24 cellular contexts compared by ENCODE assay signal in the genomic region with DNA sequence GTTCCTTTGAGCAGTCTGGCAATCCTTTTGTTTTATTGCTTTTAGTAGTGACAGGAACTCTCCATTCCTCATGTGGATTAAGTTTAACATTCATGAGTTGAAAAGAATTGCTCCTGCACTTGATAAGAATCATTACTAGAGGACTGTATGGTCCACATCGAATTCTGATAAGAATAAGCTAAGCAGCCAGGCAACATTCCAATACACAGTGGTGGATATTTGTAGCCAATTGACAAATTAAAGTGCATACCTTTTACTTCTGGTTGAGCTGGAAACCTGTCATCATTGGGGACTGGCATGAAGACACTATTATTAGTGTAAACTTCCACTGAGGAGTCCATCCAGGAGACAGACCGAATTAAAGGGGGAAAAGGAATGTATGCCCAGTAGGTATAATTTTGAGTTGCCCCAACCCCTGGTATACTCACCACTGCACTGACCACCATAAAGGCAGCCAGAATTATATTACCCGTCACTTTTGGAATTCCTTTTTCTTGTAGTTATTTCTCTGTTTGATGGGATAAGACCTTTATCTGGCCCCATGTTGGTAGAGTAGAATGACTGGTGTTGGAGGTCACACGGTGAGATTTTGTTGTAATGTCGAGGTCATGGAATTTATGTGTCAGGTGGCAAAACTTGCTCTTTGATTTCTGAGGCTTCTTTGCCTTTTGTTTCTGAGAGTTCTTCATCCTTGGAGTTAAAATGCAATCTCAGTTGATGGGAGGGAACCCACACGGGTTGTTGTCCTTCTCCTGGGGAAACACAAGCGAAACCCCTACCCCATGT.
DNase-seq lines count a peak whose midpoint lies in the region; ATAC-seq and TF ChIP-seq lines count a peak whose summit lies in the region.
"Had no signal": no experiment of that assay in that cellular context is flagged by ENCODE, and none has a peak within 500 bp of the region (broad histone marks: within the 10 kb centered on the region; RNA-seq: fewer than 3 reads in every experiment).

No MANE protein-coding gene starts in this region.

- no peaks in the 10 kb centered on the region for H4K20me1 ChIP-seq in osteoblast (ENCODE audit: insufficient read depth, low read length)

- H3K36me3 Mint-ChIP-seq in activated naive CD8-positive, alpha-beta T cell treated with anti-CD3 and anti-CD28 coated beads, Interleukin-2, amount 50 U/mL, for 24 hours (ENCODE audit: low read depth), result no peaks in the 10 kb centered on the region
- H3K36me3 Mint-ChIP-seq in activated naive CD8-positive, alpha-beta T cell treated with anti-CD3 and anti-CD28 coated beads for 36 hours, result no peaks in the 10 kb centered on the region
- H3K36me3 Mint-ChIP-seq in activated T-helper 2 cell treated with anti-CD3 and anti-CD28 coated beads, Interferon-gamma antibody, Interleukin-2, Interleukin-4, amounts not matched to agents 10 μg/mL and 5 μg/mL and 100 μg/mL, durations not matched to agents 14 hours and 24 hours and 36 hours (ENCODE audit: low read depth), result no peaks in the 10 kb centered on the region
- H3K36me3 Mint-ChIP-seq: CD4-positive, alpha-beta memory T cell had no signal

- H3K9me3 Mint-ChIP-seq in activated naive CD8-positive, alpha-beta T cell treated with anti-CD3 and anti-CD28 coated beads, Interleukin-2, amount 50 U/mL, for 24 hours, result no peaks in the 10 kb centered on the region
- H3K9me3 Mint-ChIP-seq in activated naive CD8-positive, alpha-beta T cell treated with anti-CD3 and anti-CD28 coated beads for 36 hours, result no peaks in the 10 kb centered on the region
- no peaks in the 10 kb centered on the region for H3K9me3 Mint-ChIP-seq in activated T-helper 2 cell treated with anti-CD3 and anti-CD28 coated beads, Interferon-gamma antibody, Interleukin-2, Interleukin-4, amounts not matched to agents 10 μg/mL and 5 μg/mL and 100 μg/mL, durations not matched to agents 14 hours and 24 hours and 36 hours
- H3K9me3 Mint-ChIP-seq: CD4-positive, alpha-beta memory T cell had no signal

- ATAC-seq in activated naive CD8-positive, alpha-beta T cell treated with anti-CD3 and anti-CD28 coated beads, Interleukin-2, amount 50 U/mL, for 24 hours, result no peak
- ATAC-seq: GM12878 had no signal

- no peaks in the 10 kb centered on the region for H3K9me3 ChIP-seq in osteoblast (ENCODE audit: low read depth, low read length)

- H3K36me3 ChIP-seq in osteoblast (ENCODE audit: insufficient read depth, low read length), result no peaks in the 10 kb centered on the region

- peak overlapping the region; percentile 38 for H3K27ac ChIP-seq in osteoblast (ENCODE audit: low read depth, low read length)
- H3K27ac ChIP-seq: RWPE1 had no signal

- TF ChIP-seq CTCF in osteoblast (IDR thresholded peaks at IDR 0.05; ENCODE audit: extremely low read depth, low read depth, low read length), result no peak

- no peak overlapping the region for H2AFZ ChIP-seq in osteoblast (ENCODE audit: low read length)

- DNase-seq in activated naive CD8-positive, alpha-beta T cell treated with anti-CD3 and anti-CD28 coated beads, Interleukin-2, amount 50 U/mL, for 24 hours, result no peak
- DNase-seq in activated naive CD8-positive, alpha-beta T cell treated with anti-CD3 and anti-CD28 coated beads for 36 hours, result no peak
- DNase-seq in activated T-helper 2 cell treated with anti-CD3 and anti-CD28 coated beads, Interferon-gamma antibody, Interleukin-2, Interleukin-4, amounts not matched to agents 10 μg/mL and 5 μg/mL and 100 μg/mL, durations not matched to agents 14 hours and 24 hours and 36 hours (ENCODE audit: low spot score), result no peak
- DNase-seq in osteoblast (ENCODE audit: insufficient read length, low spot score, missing footprints) (no peak), NCI-H1105 treated with DMSO at 0.1 percent for 48 hours (lab: John Stamatoyannopoulos, UW) (no peak), RKO (ENCODE audit: low spot score) (no peak), activated gamma-delta T cell (lab: John Stamatoyannopoulos, UW) (no peak)
- DNase-seq: C1 segment of cervical spinal cord; CD4-positive, alpha-beta memory T cell; COR-L47; GDM1; HCEC 1CT; Karpas-422; NCI-H1092; NCI-H1436; NCI-H187; NCI-H2081 treated with DMSO at 0.1 percent for 48 hours; NCI-H2171; NCI-H226; NCI-H510A; NCI-H69; SHP77 had no signal

- peak overlapping the region; percentile 36 for H3K27ac Mint-ChIP-seq in activated naive CD8-positive, alpha-beta T cell treated with anti-CD3 and anti-CD28 coated beads, Interleukin-2, amount 50 U/mL, for 24 hours
- no peak overlapping the region for H3K27ac Mint-ChIP-seq in activated naive CD8-positive, alpha-beta T cell treated with anti-CD3 and anti-CD28 coated beads for 36 hours
- peak overlapping the region; percentile 69 for H3K27ac Mint-ChIP-seq in activated T-helper 2 cell treated with anti-CD3 and anti-CD28 coated beads, Interferon-gamma antibody, Interleukin-2, Interleukin-4, amounts not matched to agents 10 μg/mL and 5 μg/mL and 100 μg/mL, durations not matched to agents 14 hours and 24 hours and 36 hours
- H3K27ac Mint-ChIP-seq: CD4-positive, alpha-beta memory T cell had no signal

- H3K79me2 ChIP-seq in osteoblast (ENCODE audit: insufficient read depth, low read length), result no peaks in the 10 kb centered on the region

- peaks cover 17% of the 10 kb centered on the region for H3K4me1 Mint-ChIP-seq in activated naive CD8-positive, alpha-beta T cell treated with anti-CD3 and anti-CD28 coated beads, Interleukin-2, amount 50 U/mL, for 24 hours
- H3K4me1 Mint-ChIP-seq in activated naive CD8-positive, alpha-beta T cell treated with anti-CD3 and anti-CD28 coated beads for 36 hours, result peaks cover 15% of the 10 kb centered on the region
- H3K4me1 Mint-ChIP-seq in activated T-helper 2 cell treated with anti-CD3 and anti-CD28 coated beads, Interferon-gamma antibody, Interleukin-2, Interleukin-4, amounts not matched to agents 10 μg/mL and 5 μg/mL and 100 μg/mL, durations not matched to agents 14 hours and 24 hours and 36 hours (ENCODE audit: low read depth), result peaks cover 23% of the 10 kb centered on the region

- H3K4me1 ChIP-seq in osteoblast (ENCODE audit: insufficient read depth, low read length), result peaks cover 15% of the 10 kb centered on the region

- no peak overlapping the region for H3K4me3 Mint-ChIP-seq in activated naive CD8-positive, alpha-beta T cell treated with anti-CD3 and anti-CD28 coated beads, Interleukin-2, amount 50 U/mL, for 24 hours
- no peak overlapping the region for H3K4me3 Mint-ChIP-seq in activated naive CD8-positive, alpha-beta T cell treated with anti-CD3 and anti-CD28 coated beads for 36 hours
- H3K4me3 Mint-ChIP-seq in activated T-helper 2 cell treated with anti-CD3 and anti-CD28 coated beads, Interferon-gamma antibody, Interleukin-2, Interleukin-4, amounts not matched to agents 10 μg/mL and 5 μg/mL and 100 μg/mL, durations not matched to agents 14 hours and 24 hours and 36 hours (ENCODE audit: low read depth), result no peak overlapping the region
- H3K4me3 Mint-ChIP-seq: CD4-positive, alpha-beta memory T cell had no signal

- peaks cover 10% of the 10 kb centered on the region for H3K27me3 Mint-ChIP-seq in activated naive CD8-positive, alpha-beta T cell treated with anti-CD3 and anti-CD28 coated beads, Interleukin-2, amount 50 U/mL, for 24 hours
- peaks cover 15% of the 10 kb centered on the region for H3K27me3 Mint-ChIP-seq in activated naive CD8-positive, alpha-beta T cell treated with anti-CD3 and anti-CD28 coated beads for 36 hours
- peaks cover 22% of the 10 kb centered on the region for H3K27me3 Mint-ChIP-seq in activated T-helper 2 cell treated with anti-CD3 and anti-CD28 coated beads, Interferon-gamma antibody, Interleukin-2, Interleukin-4, amounts not matched to agents 10 μg/mL and 5 μg/mL and 100 μg/mL, durations not matched to agents 14 hours and 24 hours and 36 hours (ENCODE audit: low read depth)

- no peaks in the 10 kb centered on the region for H3K27me3 ChIP-seq in osteoblast (ENCODE audit: insufficient read depth, low read length)

- intact Hi-C loops in activated T-helper 2 cell treated with anti-CD3 and anti-CD28 coated beads, Interferon-gamma antibody, Interleukin-2, Interleukin-4, amounts not matched to agents 10 μg/mL and 5 μg/mL and 100 μg/mL, durations not matched to agents 14 hours and 24 hours and 36 hours (cut with micrococcal nuclease), result no loop called here

- peak overlapping the region; percentile 66 for H3K4me2 ChIP-seq in osteoblast (ENCODE audit: insufficient read depth, low read length)

- H3K4me3 ChIP-seq in osteoblast (ENCODE audit: insufficient read depth, low read length), result no peak overlapping the region
- H3K4me3 ChIP-seq: GM12878 had no signal
